In the genomic region with DNA sequence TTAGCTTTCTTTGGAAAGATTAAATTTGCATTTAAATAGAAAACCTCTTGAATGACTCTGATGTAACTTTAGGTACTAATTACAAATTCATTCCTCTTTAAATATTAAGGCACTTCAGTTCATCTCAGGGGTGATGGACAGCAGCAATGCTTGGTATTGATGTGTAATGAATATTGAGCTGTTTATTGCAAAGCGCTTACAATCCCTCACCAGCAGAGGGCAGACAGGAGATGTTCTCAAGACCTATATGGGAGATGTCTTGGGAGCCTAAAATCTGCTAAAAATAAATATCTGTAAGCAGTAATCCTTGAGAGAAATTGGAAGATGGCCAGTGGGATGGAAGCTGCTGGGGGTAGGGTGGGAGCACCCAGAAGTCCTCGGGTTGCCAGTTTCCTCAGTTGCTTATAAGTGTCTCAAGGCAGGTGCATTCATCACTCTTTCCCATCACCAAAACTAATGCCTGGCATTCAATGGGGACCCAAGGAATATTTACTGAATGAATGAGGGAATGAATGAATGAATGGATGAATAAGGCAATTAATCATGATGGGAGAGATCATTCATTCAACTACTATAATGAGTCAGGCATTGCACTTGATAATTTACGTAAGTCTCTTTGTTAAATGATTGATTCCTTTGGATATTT, we compare ENCODE assay signal across 2 cellular contexts.
TF ChIP-seq lines count a peak whose summit lies in the region.

No MANE protein-coding gene starts in this region.

TF ChIP-seq in GM23338, 12 proteins besides CTCF, POLR2A, EP300 and RAD21 (continues in another document):
- TF ChIP-seq ZNF114 (CRISPR knock-in tag; IDR thresholded peaks at IDR 0.05) = no peak
- TF ChIP-seq NANOG (IDR thresholded peaks at IDR 0.05; ENCODE audit: borderline replicate concordance) = no peak
- no peak for TF ChIP-seq CREB1 (CRISPR knock-in tag; IDR thresholded peaks at IDR 0.05; ENCODE audit: low read depth)
- TF ChIP-seq, protein P1, sequence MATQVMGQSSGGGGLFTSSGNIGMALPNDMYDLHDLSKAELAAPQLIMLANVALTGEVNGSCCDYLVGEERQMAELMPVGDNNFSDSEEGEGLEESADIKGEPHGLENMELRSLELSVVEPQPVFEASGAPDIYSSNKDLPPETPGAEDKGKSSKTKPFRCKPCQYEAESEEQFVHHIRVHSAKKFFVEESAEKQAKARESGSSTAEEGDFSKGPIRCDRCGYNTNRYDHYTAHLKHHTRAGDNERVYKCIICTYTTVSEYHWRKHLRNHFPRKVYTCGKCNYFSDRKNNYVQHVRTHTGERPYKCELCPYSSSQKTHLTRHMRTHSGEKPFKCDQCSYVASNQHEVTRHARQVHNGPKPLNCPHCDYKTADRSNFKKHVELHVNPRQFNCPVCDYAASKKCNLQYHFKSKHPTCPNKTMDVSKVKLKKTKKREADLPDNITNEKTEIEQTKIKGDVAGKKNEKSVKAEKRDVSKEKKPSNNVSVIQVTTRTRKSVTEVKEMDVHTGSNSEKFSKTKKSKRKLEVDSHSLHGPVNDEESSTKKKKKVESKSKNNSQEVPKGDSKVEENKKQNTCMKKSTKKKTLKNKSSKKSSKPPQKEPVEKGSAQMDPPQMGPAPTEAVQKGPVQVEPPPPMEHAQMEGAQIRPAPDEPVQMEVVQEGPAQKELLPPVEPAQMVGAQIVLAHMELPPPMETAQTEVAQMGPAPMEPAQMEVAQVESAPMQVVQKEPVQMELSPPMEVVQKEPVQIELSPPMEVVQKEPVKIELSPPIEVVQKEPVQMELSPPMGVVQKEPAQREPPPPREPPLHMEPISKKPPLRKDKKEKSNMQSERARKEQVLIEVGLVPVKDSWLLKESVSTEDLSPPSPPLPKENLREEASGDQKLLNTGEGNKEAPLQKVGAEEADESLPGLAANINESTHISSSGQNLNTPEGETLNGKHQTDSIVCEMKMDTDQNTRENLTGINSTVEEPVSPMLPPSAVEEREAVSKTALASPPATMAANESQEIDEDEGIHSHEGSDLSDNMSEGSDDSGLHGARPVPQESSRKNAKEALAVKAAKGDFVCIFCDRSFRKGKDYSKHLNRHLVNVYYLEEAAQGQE (IDR thresholded peaks at IDR 0.05; ENCODE audit: unreplicated experiment) = no peak
- no peak for TF ChIP-seq ZNF331 (CRISPR knock-in tag; IDR thresholded peaks at IDR 0.05; ENCODE audit: low read depth)
- no peak for TF ChIP-seq ZNF462 (CRISPR knock-in tag; IDR thresholded peaks at IDR 0.05)
- no peak for TF ChIP-seq POLR2AphosphoS5 (IDR thresholded peaks at IDR 0.05; ENCODE audit: low read depth)
- no peak for TF ChIP-seq EZH2phosphoT487 (IDR thresholded peaks at IDR 0.05; ENCODE audit: unreplicated experiment)
- TF ChIP-seq EZH2 (IDR thresholded peaks at IDR 0.05; ENCODE audit: low read depth, unreplicated experiment) = no peak

TF ChIP-seq in H1, 55 proteins besides CTCF, POLR2A, EP300 and RAD21:
- TF ChIP-seq RBBP5 (IDR thresholded peaks at IDR 0.05; ENCODE audit: borderline replicate concordance, low read depth, low read length) (no peak), USF2 (IDR thresholded peaks at IDR 0.05; ENCODE audit: low read length) (no peak), KDM1A (IDR thresholded peaks at IDR 0.05; ENCODE audit: borderline replicate concordance, low read length) (no peak), EZH2 (IDR thresholded peaks at IDR 0.05; ENCODE audit: low read depth, low read length, severe bottlenecking) (no peak), TCF12 (IDR thresholded peaks at IDR 0.05; ENCODE audit: low read depth, low read length) (no peak), JUND (IDR thresholded peaks at IDR 0.05; ENCODE audit: low read length) (no peak), SP4 (IDR thresholded peaks at IDR 0.05; ENCODE audit: low read length) (no peak), MAX (IDR thresholded peaks at IDR 0.05) (no peak), ASH2L (IDR thresholded peaks at IDR 0.05; ENCODE audit: low read length) (no peak), TEAD4 (IDR thresholded peaks at IDR 0.05; ENCODE audit: low read depth, low read length) (no peak), CREB1 (IDR thresholded peaks at IDR 0.05) (no peak)
- TF ChIP-seq, protein P2, sequence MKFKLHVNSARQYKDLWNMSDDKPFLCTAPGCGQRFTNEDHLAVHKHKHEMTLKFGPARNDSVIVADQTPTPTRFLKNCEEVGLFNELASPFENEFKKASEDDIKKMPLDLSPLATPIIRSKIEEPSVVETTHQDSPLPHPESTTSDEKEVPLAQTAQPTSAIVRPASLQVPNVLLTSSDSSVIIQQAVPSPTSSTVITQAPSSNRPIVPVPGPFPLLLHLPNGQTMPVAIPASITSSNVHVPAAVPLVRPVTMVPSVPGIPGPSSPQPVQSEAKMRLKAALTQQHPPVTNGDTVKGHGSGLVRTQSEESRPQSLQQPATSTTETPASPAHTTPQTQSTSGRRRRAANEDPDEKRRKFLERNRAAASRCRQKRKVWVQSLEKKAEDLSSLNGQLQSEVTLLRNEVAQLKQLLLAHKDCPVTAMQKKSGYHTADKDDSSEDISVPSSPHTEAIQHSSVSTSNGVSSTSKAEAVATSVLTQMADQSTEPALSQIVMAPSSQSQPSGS (IDR thresholded peaks at IDR 0.05; ENCODE audit: low read length) = no peak
